ENCODE assay signal across 28 cellular contexts in the genomic region with DNA sequence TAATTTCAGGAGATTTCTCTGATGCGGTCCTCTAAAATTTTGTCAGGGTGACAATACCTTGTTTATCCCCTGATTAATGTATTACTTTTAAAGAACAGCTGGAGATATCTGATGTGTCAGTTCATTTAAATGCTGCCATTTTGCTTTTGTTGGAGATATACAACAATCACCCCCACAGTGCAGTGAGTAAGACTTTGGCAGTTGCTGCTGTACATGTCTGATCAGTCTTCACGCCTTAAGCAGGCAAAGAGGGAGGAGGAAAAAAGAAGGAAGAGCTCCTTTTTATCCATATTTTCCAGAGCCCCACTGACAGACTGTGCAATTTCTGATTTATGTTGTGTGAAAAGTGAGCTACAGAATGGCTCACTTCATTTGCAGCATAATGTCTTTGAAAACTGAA.
"Had no signal": no experiment of that assay in that cellular context is flagged by ENCODE, and none has a peak within 500 bp of the region (broad histone marks: within the 10 kb centered on the region; RNA-seq: fewer than 3 reads in every experiment).

No MANE protein-coding gene starts in this region.

- H3K4me1 ChIP-seq: body of pancreas, esophagus muscularis mucosa, foreskin keratinocyte, gastrocnemius medialis, heart right ventricle had no signal

- H3K9me3 ChIP-seq: body of pancreas, esophagus muscularis mucosa, gastrocnemius medialis had no signal

- H3K36me3 ChIP-seq: cardiac muscle cell, esophagus muscularis mucosa, gastrocnemius medialis, heart right ventricle had no signal

- FAIRE-seq: astrocyte had no signal

- H3K4me3 ChIP-seq: body of pancreas, cardiac muscle cell, coronary artery, dorsolateral prefrontal cortex, esophagus muscularis mucosa, gastrocnemius medialis, heart right ventricle had no signal

- H3K27ac ChIP-seq: body of pancreas, cardiac muscle cell, coronary artery, esophagus muscularis mucosa, foreskin keratinocyte, gastrocnemius medialis, heart right ventricle had no signal

- H3K27me3 ChIP-seq: body of pancreas, cardiac muscle cell, dorsolateral prefrontal cortex, esophagus muscularis mucosa, gastrocnemius medialis, heart right ventricle had no signal

- DNase-seq: activated CD4-positive, alpha-beta T cell treated with anti-CD3 and anti-CD28 coated beads for 36 hours; activated CD4-positive, alpha-beta T cell treated with anti-CD3 and anti-CD28 coated beads, Interleukin-2, amount 10 ng/mL, durations not matched to agents 24 days and 14 days; activated CD4-positive, CD25-positive, alpha-beta regulatory T cell; activated CD4-positive, CD25-positive, alpha-beta regulatory T cell treated with anti-CD3 and anti-CD28 coated beads, Interleukin-2, amount 50 U/mL, for 72 hours; activated CD8-positive, alpha-beta memory T cell treated with anti-CD3 and anti-CD28 coated beads for 24 hours; activated CD8-positive, alpha-beta T cell treated with anti-CD3 and anti-CD28 coated beads for 36 hours; activated effector memory CD4-positive, alpha-beta T cell treated with Interleukin-2 at 50 U/mL for 16 hours; activated gamma-delta T cell treated with Interleukin-2 at 50 U/mL for 16 hours; activated naive CD4-positive, alpha-beta T cell treated with anti-CD3 and anti-CD28 coated beads, Interleukin-2, amount 50 U/mL, for 16 hours; activated naive CD4-positive, alpha-beta T cell treated with Interleukin-2 at 50 U/mL for 16 hours; activated T-cell treated with anti-CD3 and anti-CD28 coated beads, Interleukin-2, amount 50 U/mL, for 4 hours; amniotic stem cell; body of pancreas; central memory CD4-positive, alpha-beta T cell; cerebellar nuclear complex; dorsolateral prefrontal cortex; effector memory CD4-positive, alpha-beta T cell; endodermal cell; erythroblast; gastrocnemius medialis; glutamatergic neuron; heart right ventricle; T-helper 2 cell had no signal
